Comparison of ENCODE assay signal across 17 cellular contexts in the genomic region with DNA sequence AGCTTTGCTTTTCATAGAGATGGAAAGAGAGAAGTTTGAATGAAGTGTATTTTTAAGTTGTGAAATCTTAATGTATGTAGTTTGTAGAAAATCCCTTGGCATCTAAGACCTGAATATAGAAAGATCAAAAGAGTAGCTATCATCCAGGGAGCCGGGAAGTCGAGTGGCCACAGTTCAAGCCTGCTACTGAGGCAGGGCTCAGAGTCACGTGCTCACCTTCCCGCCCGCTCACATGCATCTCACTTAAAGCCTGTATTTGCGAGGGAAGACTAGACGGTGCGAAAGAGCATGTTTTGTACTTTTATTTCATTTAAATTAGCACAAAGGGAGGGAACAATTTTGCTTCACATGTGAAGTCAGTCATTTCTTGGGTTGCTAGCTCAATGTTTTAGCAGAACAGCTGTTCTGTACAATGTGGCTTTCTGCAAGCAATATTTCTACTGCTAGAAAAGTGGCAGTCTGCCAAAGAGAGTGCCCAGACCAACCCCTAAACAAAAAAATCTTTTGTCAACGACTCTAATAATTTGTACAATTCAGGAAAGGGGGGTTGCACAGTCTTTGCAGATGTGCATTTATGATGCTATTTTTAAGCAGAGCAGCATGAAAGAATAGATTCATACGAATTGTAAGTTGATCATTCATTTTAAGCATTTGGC.
A peak's percentile ranks its signal among the peaks of the same experiment; 100 is the strongest.
DNase-seq lines count a peak whose midpoint lies in the region; ATAC-seq, FAIRE-seq and TF ChIP-seq lines count a peak whose summit lies in the region.
"Had no signal": no experiment of that assay in that cellular context is flagged by ENCODE, and none has a peak within 500 bp of the region (broad histone marks: within the 10 kb centered on the region; RNA-seq: fewer than 3 reads in every experiment).

No MANE protein-coding gene starts in this region.

- ATAC-seq in HG02973 (IDR thresholded peaks at IDR 0.05; ENCODE audit: unreplicated experiment): no peak
- no peak for ATAC-seq in right cardiac atrium
- ATAC-seq: activated T-helper 17 cell treated with anti-CD3 and anti-CD28 coated beads, Interleukin-2, amount 50 U/mL, for 72 hours; CD8-positive, alpha-beta T cell; HepG2; stimulated activated naive CD8-positive, alpha-beta T cell treated with anti-CD3 and anti-CD28 coated beads, Interleukin-15, amount 100 ng/mL, for 72 hours had no signal

- H3K79me1 ChIP-seq in neuronal stem cell (ENCODE audit: low read depth, low read length): no peaks in the 10 kb centered on the region

- no peak overlapping the region for H2AK5ac ChIP-seq in neuronal stem cell (ENCODE audit: low read depth, low read length)

- H3K27ac ChIP-seq in KMS-11: no peak overlapping the region
- H3K27ac ChIP-seq in dorsolateral prefrontal cortex: peak overlapping the region in 41 of 59 donors; percentile 1 to 78 (median 40)
- no peak overlapping the region for H3K27ac ChIP-seq in neuronal stem cell (replicated peaks; ENCODE audit: low read length)
- no peak overlapping the region for H3K27ac ChIP-seq in kidney (ENCODE audit: low read depth in 2 of 2, low read length in 2 of 2)
- no peak overlapping the region for H3K27ac ChIP-seq in right cardiac atrium (ENCODE audit: low read length)
- H3K27ac ChIP-seq: parathyroid adenoma had no signal

- intact Hi-C loops in dorsolateral prefrontal cortex (cut with DNase I) (loop anchor here (5.0 to 10.0 kb wide), 3 partner anchors 103 to 292 kb away; a partner anchor contains a TSS), kidney (cut with DNase I) (no loop called here), right cardiac atrium (cut with DNase I) (no loop called here)

- H3K79me2 ChIP-seq in KMS-11 (ENCODE audit: insufficient read depth, low read depth): no peaks in the 10 kb centered on the region
- H3K79me2 ChIP-seq: parathyroid adenoma had no signal

- H2BK12ac ChIP-seq in neuronal stem cell (ENCODE audit: low read length): no peak overlapping the region

- H3K9me3 ChIP-seq in neuronal stem cell (replicated peaks in 1 of 2; ENCODE audit: control insufficient read depth in 2 of 2, insufficient read depth in 1 of 2, low read depth in 1 of 2, low read length in 2 of 2) (no peaks in the 10 kb centered on the region), kidney (ENCODE audit: control insufficient read depth in 1 of 2, low read length in 2 of 2) (no peaks in the 10 kb centered on the region), right cardiac atrium (ENCODE audit: control insufficient read depth, low read length) (no peaks in the 10 kb centered on the region)

- H2BK120ac ChIP-seq in neuronal stem cell (ENCODE audit: low read depth, low read length): no peak overlapping the region

- H3K27me3 ChIP-seq in KMS-11 (ENCODE audit: insufficient read depth, low read depth) (no peaks in the 10 kb centered on the region), dorsolateral prefrontal cortex (no peaks in the 10 kb centered on the region), neuronal stem cell (ENCODE audit: control insufficient read depth in 3 of 3, insufficient read depth in 3 of 3, low read depth in 1 of 3, low read length in 3 of 3) (no peaks in the 10 kb centered on the region), right cardiac atrium (ENCODE audit: control insufficient read depth, insufficient read depth) (no peaks in the 10 kb centered on the region)

- no peak for FAIRE-seq in kidney (lab: Jason Lieb, UNC)
- FAIRE-seq: HepG2 had no signal

- no peak overlapping the region for H3K18ac ChIP-seq in neuronal stem cell (ENCODE audit: low read length)

- no peaks in the 10 kb centered on the region for H4K20me1 ChIP-seq in KMS-11 (ENCODE audit: insufficient read depth)

- H2BK5ac ChIP-seq in neuronal stem cell (ENCODE audit: low read length): no peak overlapping the region

- peak overlapping the region; percentile 82 for H3K14ac ChIP-seq in neuronal stem cell (ENCODE audit: low read length)

- H3K9ac ChIP-seq in KMS-11 (no peak overlapping the region), neuronal stem cell (ENCODE audit: low read depth, low read length, poor library complexity) (no peak overlapping the region), kidney (ENCODE audit: low read length in 2 of 2) (no peak overlapping the region)
- H3K9ac ChIP-seq: parathyroid adenoma had no signal

- TF ChIP-seq CTCF in KMS-11 (conservative IDR thresholded peaks at IDR 0.05; ENCODE audit: low read depth, low read length) (no peak), dorsolateral prefrontal cortex (IDR thresholded peaks at IDR 0.05 in 54 of 56, conservative IDR thresholded peaks at IDR 0.05 in 2 of 56; ENCODE audit: low read depth in 1 of 56, partially characterized antibody in 56 of 56) (peak in 6 of 56 donors; percentile 12 to 38 (median 19)), kidney (IDR thresholded peaks at IDR 0.05; ENCODE audit: borderline replicate concordance, extremely low read depth, insufficient read depth) (no peak)

- no peak overlapping the region for H3K23ac ChIP-seq in neuronal stem cell (ENCODE audit: low read depth, low read length, poor library complexity)

- WGBS in neuronal stem cell (ENCODE audit: extremely low coverage in 2 of 2, insufficient read length in 2 of 2, insufficient replicate concordance in 1 of 2), 2 donors: no CpG with 5 or more reads among the region's 10 CpGs
- 51% methylated on average over 10 of the region's 10 CpGs for WGBS in right cardiac atrium

- H3K4ac ChIP-seq in neuronal stem cell (ENCODE audit: low read length): no peak overlapping the region

- DNase-seq in NCI-H345 (lab: John Stamatoyannopoulos, UW) (peak; percentile 47), dorsolateral prefrontal cortex (peak in 9 of 10 donors; percentile 3 to 70 (median 44)), neuronal stem cell (ENCODE audit: low spot score) (no peak), UCSD-AML1 (lab: John Stamatoyannopoulos, UW; ENCODE audit: unreplicated experiment) (no peak), kidney (no peak), right cardiac atrium (no peak)
- DNase-seq: activated CD4-positive, alpha-beta T cell treated with anti-CD3 and anti-CD28 coated beads for 48 hours; CD8-positive, alpha-beta T cell; HCEC 1CT; NCI-H524 treated with DMSO at 0.1 percent for 48 hours; stimulated activated CD4-positive, alpha-beta T cell treated with anti-CD3 and anti-CD28 coated beads, Interleukin-2, amount 100 ng/mL, for 48 hours; stimulated activated naive CD8-positive, alpha-beta T cell treated with anti-CD3 and anti-CD28 coated beads, Interleukin-15, amount 100 ng/mL, for 72 hours had no signal

- H3K4me2 ChIP-seq in KMS-11 (peak overlapping the region; percentile 25; the same call in 1 of the 2 replicates), neuronal stem cell (ENCODE audit: insufficient read depth, low read length, poor library complexity, severe bottlenecking) (no peak overlapping the region)

- no peak overlapping the region for H2BK15ac ChIP-seq in neuronal stem cell (ENCODE audit: low read length)

- no peak overlapping the region for H3K4me3 ChIP-seq in KMS-11 (IDR thresholded peaks at IDR 0.05; ENCODE audit: insufficient read depth, low read depth, low read length)
- peak overlapping the region in 47 of 59 donors; percentile 1 to 55 (median 26) for H3K4me3 ChIP-seq in dorsolateral prefrontal cortex
- H3K4me3 ChIP-seq in neuronal stem cell (ENCODE audit: low read length in 2 of 2): no peak overlapping the region
- H3K4me3 ChIP-seq in kidney (ENCODE audit: low read length in 2 of 2): no peak overlapping the region
- no peak overlapping the region for H3K4me3 ChIP-seq in right cardiac atrium (ENCODE audit: low read length)

- no peak overlapping the region for H4K8ac ChIP-seq in neuronal stem cell (ENCODE audit: low read depth, low read length)

- H4K91ac ChIP-seq in neuronal stem cell (ENCODE audit: low read depth, low read length, poor library complexity): no peak overlapping the region

- no peak overlapping the region for H2AFZ ChIP-seq in KMS-11 (ENCODE audit: low read depth)
- H2AFZ ChIP-seq in neuronal stem cell (ENCODE audit: low read length): no peak overlapping the region
- H2AFZ ChIP-seq: parathyroid adenoma had no signal

- H3K4me1 ChIP-seq in KMS-11 (ENCODE audit: low read depth, poor library complexity, severe bottlenecking) (peaks cover 8% of the 10 kb centered on the region), neuronal stem cell (ENCODE audit: control insufficient read depth in 2 of 2, insufficient read depth in 1 of 2, low read depth in 1 of 2, low read length in 2 of 2) (peaks cover 2 to 6% of the 10 kb centered on the region in 2 donors), kidney (ENCODE audit: control insufficient read depth in 1 of 2, insufficient read depth in 1 of 2, low read depth in 1 of 2, low read length in 2 of 2) (no peaks in the 10 kb centered on the region), right cardiac atrium (ENCODE audit: control insufficient read depth, insufficient read depth, low read length) (no peaks in the 10 kb centered on the region)
- H3K4me1 ChIP-seq: parathyroid adenoma had no signal

- H3K36me3 ChIP-seq in KMS-11 (ENCODE audit: insufficient read depth) (no peaks in the 10 kb centered on the region), neuronal stem cell (replicated peaks in 1 of 2; ENCODE audit: control insufficient read depth in 2 of 2, insufficient read depth in 2 of 2, low read length in 2 of 2) (peaks cover 0 to 3% of the 10 kb centered on the region in 2 donors), kidney (ENCODE audit: control insufficient read depth in 1 of 2, insufficient read depth in 2 of 2, low read length in 2 of 2) (no peaks in the 10 kb centered on the region)

Comparison
In these comparisons a context has a peak if more than half of its experiments do, and no peak if none do; other contexts are left out.
1. H3K27ac ChIP-seq: peak in dorsolateral prefrontal cortex (41 of 59); none in KMS-11 (single experiment), neuronal stem cell (single experiment), kidney (0 of 2) and right cardiac atrium (single experiment).
2. H3K4me3 ChIP-seq: peak in dorsolateral prefrontal cortex (47 of 59); none in KMS-11 (single experiment), neuronal stem cell (0 of 2), kidney (0 of 2) and right cardiac atrium (single experiment).
3. DNase-seq: peak in NCI-H345 (single experiment) and dorsolateral prefrontal cortex (9 of 10); none in neuronal stem cell (single experiment), UCSD-AML1 (single experiment), kidney (single experiment) and right cardiac atrium (0 of 3).
4. intact Hi-C loops: an anchor here in dorsolateral prefrontal cortex (5.0 to 10.0 kb wide); none called in kidney and right cardiac atrium.